In genomic region chr3:126212629-126213375, GRCh38 we compare ENCODE assay signal across 8 cellular contexts. TPM values are rescaled to one million over a fixed set of nuclear protein-coding genes. Genes with fewer than 3 reads are reported as not detected.
DNase-seq lines count a peak whose midpoint lies in the region; ATAC-seq and TF ChIP-seq lines count a peak whose summit lies in the region.

No MANE protein-coding gene starts in this region.

- peaks cover 70% of the 10 kb centered on the region for H3K27me3 Mint-ChIP-seq in H9 (ENCODE audit: low read depth)

- H3K27me3 ChIP-seq in AG04450 (ENCODE audit: control insufficient read depth, insufficient read depth, low read length) (no peaks in the 10 kb centered on the region), H9 (ENCODE audit: insufficient read depth, low read length) (no peaks in the 10 kb centered on the region; the same call in 1 of the 2 replicates), foreskin keratinocyte (no peaks in the 10 kb centered on the region), neural cell (ENCODE audit: insufficient read depth, low read depth, low read length) (peaks cover 8% of the 10 kb centered on the region)

- CTCF ChIA-PET in AG04450 (lab: Charles Lee): interaction anchor here (0.6 to 1.9 kb wide), 18 partner anchors 11 to 1853 kb away, joined by 3 to 17 read pairs (median 3); no protein-coding TSS in a partner anchor

- no peaks in the 10 kb centered on the region for H3K36me3 ChIP-seq in neural cell (ENCODE audit: insufficient read depth, low read length)

- H2BK15ac ChIP-seq in H9 (ENCODE audit: low read depth, low read length): no peak overlapping the region

- no peak overlapping the region for H3K23ac ChIP-seq in H9 (ENCODE audit: insufficient read length, low read depth, low read length)

- no peak overlapping the region for H3K4ac ChIP-seq in H9 (ENCODE audit: low read depth, low read length)

- H3K4me2 ChIP-seq in H9 (ENCODE audit: insufficient read depth, insufficient read length, low read length) (peak overlapping the region; percentile 59), neural cell (ENCODE audit: low read length) (no peak overlapping the region)

- H3K56ac ChIP-seq in H9 (ENCODE audit: insufficient read length, low read depth, low read length): no peak overlapping the region

- TF ChIP-seq RAD21 in neural cell (conservative IDR thresholded peaks at IDR 0.05): no peak

- no peaks in the 10 kb centered on the region for H3K79me1 ChIP-seq in H9 (ENCODE audit: insufficient read depth, low read depth, low read length, poor library complexity, severe bottlenecking)

- H2BK120ac ChIP-seq in H9 (ENCODE audit: low read depth, low read length, poor library complexity, severe bottlenecking): no peak overlapping the region

- H3K27ac Mint-ChIP-seq in H9: no peak overlapping the region; a peak in 2 of 7 replicates

- no peak overlapping the region for H2AK5ac ChIP-seq in H9 (ENCODE audit: insufficient read length, low read length)

- no peaks in the 10 kb centered on the region; the same call in 1 of the 2 replicates for H3K4me1 ChIP-seq in H9 (ENCODE audit: insufficient read depth, low read length)
- peaks cover 31% of the 10 kb centered on the region for H3K4me1 ChIP-seq in foreskin keratinocyte

- H3K9me3 ChIP-seq in AG04450 (ENCODE audit: control insufficient read depth, insufficient read depth, low read length): peaks cover 21% of the 10 kb centered on the region
- H3K9me3 ChIP-seq in H9 (ENCODE audit: control insufficient read depth, low read depth, low read length): no peaks in the 10 kb centered on the region
- no peaks in the 10 kb centered on the region for H3K9me3 ChIP-seq in neural cell (ENCODE audit: low read length)

- ATAC-seq in foreskin keratinocyte: peak; percentile 27
- no peak for ATAC-seq in GM19023 (IDR thresholded peaks at IDR 0.05; ENCODE audit: unreplicated experiment)

- H2BK5ac ChIP-seq in H9 (ENCODE audit: insufficient read length, low read length): no peak overlapping the region

- peaks cover 8% of the 10 kb centered on the region for H3K23me2 ChIP-seq in H9 (ENCODE audit: insufficient read length, low read depth, low read length, poor library complexity, severe bottlenecking)

- no peak for TF ChIP-seq EP300 in neural cell (conservative IDR thresholded peaks at IDR 0.05; ENCODE audit: poor library complexity, severe bottlenecking)

- H3K36me3 Mint-ChIP-seq in H9 (ENCODE audit: insufficient read depth in 1 of 3, low read depth in 3 of 3): peaks cover 0 to 3% (median 0%) of the 10 kb centered on the region in 3 experiments; a peak in 2 of 7 replicates

- peak overlapping the region; percentile 67 to 79 for H3K4me3 Mint-ChIP-seq in H9

- H3F3A ChIP-seq in neural cell (ENCODE audit: insufficient read depth, low read length, poor library complexity, severe bottlenecking): no peaks in the 10 kb centered on the region

- TF ChIP-seq CTCF in AG04450 (IDR thresholded peaks at IDR 0.05; ENCODE audit: low read depth, low read length) (peak; percentile 33), H9 (conservative IDR thresholded peaks at IDR 0.05) (peak; percentile 71), VCaP (conservative IDR thresholded peaks at IDR 0.05) (peak; percentile 77), foreskin keratinocyte (conservative IDR thresholded peaks at IDR 0.05) (peak; percentile 49), neural cell (IDR thresholded peaks at IDR 0.05; ENCODE audit: poor library complexity, severe bottlenecking) (no peak)

- H4K8ac ChIP-seq in H9 (replicated peaks; ENCODE audit: insufficient read length, low read depth, low read length): peak overlapping the region; percentile 82

- H3K79me2 ChIP-seq in H9 (ENCODE audit: insufficient read depth, low read length) (no peaks in the 10 kb centered on the region), neural cell (replicated peaks; ENCODE audit: insufficient read depth, low read length) (no peaks in the 10 kb centered on the region)

- peak overlapping the region; percentile 54 for H3K18ac ChIP-seq in H9 (ENCODE audit: insufficient read length, low read depth, low read length)

- no peak overlapping the region for H3T11ph ChIP-seq in H9 (ENCODE audit: low read length)

- H3K4me3 ChIP-seq in AG04450 (ENCODE audit: low read depth, low read length) (peak overlapping the region; percentile 36; the same call in 1 of the 2 replicates), neural cell (ENCODE audit: low read length) (peak overlapping the region; percentile 60)

- H3K27ac ChIP-seq in AG04450 (ENCODE audit: low read depth, low read length) (no peak overlapping the region), H9 (ENCODE audit: insufficient read length, low read depth, low read length) (no peak overlapping the region), VCaP (peak overlapping the region; percentile 24; the same call in 1 of the 2 replicates), foreskin keratinocyte (no peak overlapping the region), neural cell (ENCODE audit: low read length) (no peak overlapping the region)

- H3K9me3 Mint-ChIP-seq in H9: peaks cover 2 to 3% of the 10 kb centered on the region in 2 experiments; a peak in 3 of 5 replicates

- no peak overlapping the region for H2BK20ac ChIP-seq in H9 (ENCODE audit: low read depth, low read length, poor library complexity, severe bottlenecking)

- peak overlapping the region; percentile 38; the same call in 1 of the 2 replicates for H3K14ac ChIP-seq in H9 (ENCODE audit: insufficient read depth, low read length)

- H3K9ac ChIP-seq in H9 (ENCODE audit: extremely low read depth, insufficient read length, low read length) (no peak overlapping the region), neural cell (ENCODE audit: low read length) (peak overlapping the region; percentile 27)

- H2AFZ ChIP-seq in H9 (ENCODE audit: low read length) (no peak overlapping the region), neural cell (ENCODE audit: low read depth, low read length) (no peak overlapping the region)

- H3K9me2 ChIP-seq in neural cell (ENCODE audit: insufficient read depth, low read length): no peaks in the 10 kb centered on the region

- no CpG with 5 or more reads among the region's 56 CpGs for WGBS in H9 (ENCODE audit: extremely low coverage, insufficient read length, low lambda C conversion rate)

- no peak overlapping the region for H4K91ac ChIP-seq in H9 (ENCODE audit: insufficient read length, low read depth, low read length)

- H4K20me1 ChIP-seq in H9 (ENCODE audit: control insufficient read depth, insufficient read depth, insufficient read length): no peaks in the 10 kb centered on the region
- H4K20me1 ChIP-seq in neural cell (ENCODE audit: insufficient read depth): no peaks in the 10 kb centered on the region

- no peak for DNase-seq in AG04450 (ENCODE audit: low read depth, low spot score)
- peak; percentile 76 for DNase-seq in H9
- peak; percentile 27 to 39 for DNase-seq in foreskin keratinocyte
- no peak for DNase-seq in kidney glomerular epithelial cell (lab: John Stamatoyannopoulos, UW)
- no peak for DNase-seq in NCI-H2107 (lab: John Stamatoyannopoulos, UW)

- POLR2A ChIA-PET in AG04450 (lab: Yijun Ruan, JAX): no interaction called here

- no peak overlapping the region for H4K5ac ChIP-seq in H9 (ENCODE audit: insufficient read length, low read depth, low read length)

- H2BK12ac ChIP-seq in H9 (ENCODE audit: insufficient read length, low read depth, low read length): no peak overlapping the region

- H3K4me1 Mint-ChIP-seq in H9: peaks cover 17 to 18% of the 10 kb centered on the region in 2 experiments

TF ChIP-seq in neural cell, 6 proteins besides CTCF, POLR2A, EP300 and RAD21:
- TF ChIP-seq POLR2AphosphoS5 (IDR thresholded peaks at IDR 0.05) (no peak), EZH2 (IDR thresholded peaks at IDR 0.05; ENCODE audit: borderline replicate concordance, insufficient read depth, low read length, poor library complexity, severe bottlenecking) (no peak), REST (IDR thresholded peaks at IDR 0.05; ENCODE audit: borderline replicate concordance) (no peak), SMC3 (conservative IDR thresholded peaks at IDR 0.05; ENCODE audit: poor library complexity) (no peak), TAF1 (IDR thresholded peaks at IDR 0.05; ENCODE audit: low read depth) (no peak), MXI1 (conservative IDR thresholded peaks at IDR 0.05; ENCODE audit: poor library complexity, severe bottlenecking) (no peak)
TF ChIP-seq in neural cell: peak in this region for 0.

RNA-seq across cellular contexts. Expression of gene ALDH1L1, which starts 32.4 kb away (rescaled TPM):
- polyA plus RNA-seq in AG04450 (2011; rRNA removed) (not detected in 2 replicates), foreskin keratinocyte (0.49 and 1.3 TPM in 2 replicates), neural cell (not detected in 2 replicates)
- polyA minus RNA-seq in AG04450 (2011; rRNA and poly(A)+ RNA removed): not detected in 2 replicates
- total RNA-seq in H9 (2021) (0.68 and 0.90 TPM in 2 replicates), foreskin keratinocyte (0.68 and 1.7 TPM in 2 replicates)
- not detected in 2 replicates for polyA minus RNA-seq in neural cell

Comparison
In these comparisons a context has a peak if more than half of its experiments do, and no peak if none do; other contexts are left out.
1. DNase-seq: peak in H9 (single experiment) and foreskin keratinocyte (2 of 2); none in AG04450 (single experiment), kidney glomerular epithelial cell (single experiment) and NCI-H2107 (single experiment).